In genomic region chr14:93926873-93927571, GRCh38 we compare ENCODE assay signal across 17 cellular contexts. TPM values are rescaled to one million over a fixed set of nuclear protein-coding genes. Genes with fewer than 3 reads are reported as not detected.
DNase-seq lines count a peak whose midpoint lies in the region; ATAC-seq and TF ChIP-seq lines count a peak whose summit lies in the region.
"Had no signal": no experiment of that assay in that cellular context is flagged by ENCODE, and none has a peak within 500 bp of the region (broad histone marks: within the 10 kb centered on the region; RNA-seq: fewer than 3 reads in every experiment).

Gene FAM181A, plus strand, starts transcription at chr14:93927344. Its CDS starts 942 bp downstream, at chr14:93928286.

- H3K27ac ChIP-seq in breast epithelium (peak within 1 kb of the TSS in 1 of 2 donors; percentile 43), upper lobe of left lung (peak within 1 kb of the TSS in 2 of 4 donors; percentile 27 to 49)
- H3K27ac ChIP-seq: cardiac muscle cell, skin epidermis had no signal

- intact Hi-C loops in breast epithelium (cut with DNase I; ENCODE audit: low total_unique reads) (no loop called here), MCF 10A (cut with micrococcal nuclease) (no loop called here)

- BruUV-seq in MCF 10A (replicated peaks; lab: Mats Ljungman, UMichigan), result no TSS peak

- TF ChIP-seq POLR2A in breast epithelium (IDR thresholded peaks at IDR 0.05), result no peak
- TF ChIP-seq POLR2A in upper lobe of left lung (IDR thresholded peaks at IDR 0.05), result peak in 1 of 4 donors; percentile 18

- CTCF ChIA-PET in MCF 10A (lab: Yijun Ruan, JAX), result no interaction called here

- ATAC-seq in esophagus mucosa, result peak; percentile 24
- ATAC-seq in upper lobe of left lung (ENCODE audit: low FRiP score in 2 of 2), result peak; percentile 35 to 53
- ATAC-seq in HG02885 (IDR thresholded peaks at IDR 0.05; ENCODE audit: poor library complexity, unreplicated experiment), result no peak
- ATAC-seq: activated naive CD4-positive, alpha-beta T cell treated with anti-CD3 and anti-CD28 coated beads, Interleukin-2, amount 50 U/mL, for 72 hours; activated T-cell treated with anti-CD3 and anti-CD28 coated beads, Interleukin-2, amount 50 U/mL, for 4 hours had no signal

- H3K27me3 Mint-ChIP-seq in MCF 10A (ENCODE audit: insufficient read depth, unreplicated experiment), result no peaks in the 10 kb centered on the region
- H3K27me3 Mint-ChIP-seq: activated CD4-positive, alpha-beta memory T cell treated with anti-CD3 and anti-CD28 coated beads for 36 hours had no signal

- H3K4me3 ChIP-seq in breast epithelium, result peak within 1 kb of the TSS in 2 of 3 donors; percentile 5 to 48
- peak within 1 kb of the TSS in 2 of 4 donors; percentile 24 to 27 for H3K4me3 ChIP-seq in upper lobe of left lung
- H3K4me3 ChIP-seq: cardiac muscle cell, skin epidermis had no signal

- H3K36me3 Mint-ChIP-seq in MCF 10A (ENCODE audit: insufficient read depth, unreplicated experiment), result no peaks in the 10 kb centered on the region
- H3K36me3 Mint-ChIP-seq: activated CD4-positive, alpha-beta memory T cell treated with anti-CD3 and anti-CD28 coated beads for 36 hours; activated naive CD4-positive, alpha-beta T cell treated with anti-CD3 and anti-CD28 coated beads, Interleukin-2, amount 50 U/mL, for 72 hours had no signal

- TF ChIP-seq EP300 in upper lobe of left lung (IDR thresholded peaks at IDR 0.05), result no peak

- H3K9me3 ChIP-seq in breast epithelium (no peaks in the 10 kb centered on the region), upper lobe of left lung (no peaks in the 10 kb centered on the region)

- TF ChIP-seq CTCF in breast epithelium (IDR thresholded peaks at IDR 0.05) (no peak), MCF 10A (IDR thresholded peaks at IDR 0.05; ENCODE audit: unreplicated experiment) (no peak), upper lobe of left lung (IDR thresholded peaks at IDR 0.05) (no peak), GM13977 (IDR thresholded peaks at IDR 0.05; ENCODE audit: extremely low read depth, insufficient read depth, missing control alignments) (no peak)

- H3K27ac Mint-ChIP-seq in MCF 10A (ENCODE audit: low read depth, unreplicated experiment), result no peak within 1 kb of the TSS
- H3K27ac Mint-ChIP-seq: activated CD4-positive, alpha-beta memory T cell treated with anti-CD3 and anti-CD28 coated beads for 36 hours; activated naive CD4-positive, alpha-beta T cell treated with anti-CD3 and anti-CD28 coated beads, Interleukin-2, amount 50 U/mL, for 72 hours had no signal

- in situ Hi-C loops in GM13977 (cut with MboI; ENCODE audit: low pct_unique_long_range_greater_than_20kb, low sequenced_read_pairs, unreplicated experiment), result no loop called here

- POLR2A ChIA-PET in MCF 10A (lab: Yijun Ruan, JAX), result no interaction called here

- H3K27me3 ChIP-seq in breast epithelium (no peaks in the 10 kb centered on the region), upper lobe of left lung (no peaks in the 10 kb centered on the region)
- H3K27me3 ChIP-seq: cardiac muscle cell had no signal

- no peaks in the 10 kb centered on the region for H3K4me1 ChIP-seq in breast epithelium
- peaks cover 0 to 8% (median 2%) of the 10 kb centered on the region in 4 donors for H3K4me1 ChIP-seq in upper lobe of left lung

- no peaks in the 10 kb centered on the region for H3K9me3 Mint-ChIP-seq in MCF 10A (ENCODE audit: unreplicated experiment)
- H3K9me3 Mint-ChIP-seq: activated CD4-positive, alpha-beta memory T cell treated with anti-CD3 and anti-CD28 coated beads for 36 hours; activated naive CD4-positive, alpha-beta T cell treated with anti-CD3 and anti-CD28 coated beads, Interleukin-2, amount 50 U/mL, for 72 hours; activated T-cell treated with anti-CD3 and anti-CD28 coated beads, Interleukin-2, amount 50 U/mL, for 4 hours had no signal

- no peak for DNase-seq in breast epithelium (ENCODE audit: low spot score in 2 of 2)
- no peak for DNase-seq in MCF 10A (ENCODE audit: unreplicated experiment)
- DNase-seq in midbrain (lab: John Stamatoyannopoulos, UW), result peak; percentile 29
- DNase-seq in upper lobe of left lung, result peak; percentile 76 to 88
- DNase-seq in GM13977 (ENCODE audit: low spot score), result no peak
- no peak for DNase-seq in activated T-cell treated with anti-CD3 and anti-CD28 coated beads, Interleukin-2, amount 50 U/mL, for 1 hour
- DNase-seq: 8988T; activated CD4-positive, alpha-beta memory T cell treated with anti-CD3 and anti-CD28 coated beads for 36 hours; activated T-cell treated with anti-CD3 and anti-CD28 coated beads, Interleukin-2, amount 50 U/mL, for 4 hours; foreskin fibroblast had no signal

- no peak within 1 kb of the TSS for H3K4me3 Mint-ChIP-seq in MCF 10A (ENCODE audit: unreplicated experiment)
- H3K4me3 Mint-ChIP-seq: activated CD4-positive, alpha-beta memory T cell treated with anti-CD3 and anti-CD28 coated beads for 36 hours; activated T-cell treated with anti-CD3 and anti-CD28 coated beads, Interleukin-2, amount 50 U/mL, for 4 hours had no signal

- no peaks in the 10 kb centered on the region for H3K36me3 ChIP-seq in breast epithelium
- H3K36me3 ChIP-seq in upper lobe of left lung, result no peaks in the 10 kb centered on the region
- H3K36me3 ChIP-seq: cardiac muscle cell had no signal

- WGBS in upper lobe of left lung, 2 donors, result 46 to 82% methylated on average over 13 to 29 of the region's 31 CpGs

- H3K4me1 Mint-ChIP-seq in MCF 10A (ENCODE audit: insufficient read depth, unreplicated experiment), result no peaks in the 10 kb centered on the region

RNA-seq across cellular contexts. Expression of gene FAM181A, which starts in this region (rescaled TPM):
- total RNA-seq in breast epithelium (not detected), MCF 10A (2022) (not detected in 2 replicates), esophagus mucosa (not detected), upper lobe of left lung (10 to 100 TPM in 1 of 6 donors, 1 to 10 TPM in 3, not detected in 2; 1.6 to 13.4 (median 1.9) TPM)
- total RNA-seq: activated CD4-positive, alpha-beta memory T cell treated with anti-CD3 and anti-CD28 coated beads for 36 hours; activated naive CD4-positive, alpha-beta T cell treated with anti-CD3 and anti-CD28 coated beads, Interleukin-2, amount 50 U/mL, for 72 hours; activated T-cell treated with anti-CD3 and anti-CD28 coated beads, Interleukin-2, amount 50 U/mL, for 4 hours; cardiac muscle cell; mesenteric fat pad; RPMI7951 had no signal

Comparison
In these comparisons a context has a peak if more than half of its experiments do, and no peak if none do; other contexts are left out.
1. Peak in ATAC-seq in esophagus mucosa; RNA of the gene not detected or under 1 TPM.
2. DNase-seq: peak in midbrain (single experiment) and upper lobe of left lung (2 of 2); none in breast epithelium (0 of 2), MCF 10A (single experiment), GM13977 (single experiment) and activated T-cell treated with anti-CD3 and anti-CD28 coated beads, Interleukin-2, amount 50 U/mL, for 1 hour (single experiment).